In genomic region chr6:35496036-35496850, GRCh38 we compare ENCODE assay signal across 8 cellular contexts. TPM values are rescaled to one million over a fixed set of nuclear protein-coding genes. Genes with fewer than 3 reads are reported as not detected.
DNase-seq lines count a peak whose midpoint lies in the region; ATAC-seq and TF ChIP-seq lines count a peak whose summit lies in the region.

No MANE protein-coding gene starts in this region.

- peaks cover 10 to 13% of the 10 kb centered on the region in 2 donors for H3K4me1 Mint-ChIP-seq in immature natural killer cell
- H3K4me1 Mint-ChIP-seq in stimulated activated naive CD8-positive, alpha-beta T cell treated with anti-CD3 and anti-CD28 coated beads, Interleukin-15, amount 100 ng/mL, for 72 hours = peaks cover 31% of the 10 kb centered on the region

- no peak for TF ChIP-seq CTCF in AG04449 (IDR thresholded peaks at IDR 0.05; ENCODE audit: insufficient read depth, low read length, missing control alignments)

- H3K4me3 Mint-ChIP-seq in immature natural killer cell = peak overlapping the region; percentile 63 to 80 (median 78)
- H3K4me3 Mint-ChIP-seq in stimulated activated naive CD8-positive, alpha-beta T cell treated with anti-CD3 and anti-CD28 coated beads, Interleukin-15, amount 100 ng/mL, for 72 hours = peak overlapping the region; percentile 31 to 66

- H3K9me3 Mint-ChIP-seq in immature natural killer cell = no peaks in the 10 kb centered on the region
- H3K9me3 Mint-ChIP-seq in stimulated activated naive CD8-positive, alpha-beta T cell treated with anti-CD3 and anti-CD28 coated beads, Interleukin-15, amount 100 ng/mL, for 72 hours = no peaks in the 10 kb centered on the region

- H3K4me3 ChIP-seq in AG04449 (ENCODE audit: low read depth, low read length) = peak overlapping the region; percentile 77

- CTCF ChIA-PET in AG04449 (lab: Yijun Ruan, JAX) = interaction anchor here (0.9 to 2.1 kb wide), 5 partner anchors 16 to 56 kb away, joined by 3 to 5 read pairs (median 4); partner anchors contain the start of gene RPL10A

- peak; percentile 53 for ATAC-seq in stimulated activated naive CD8-positive, alpha-beta T cell treated with anti-CD3 and anti-CD28 coated beads, Interleukin-15, amount 100 ng/mL, for 72 hours
- no peak for ATAC-seq in HG03045 (IDR thresholded peaks at IDR 0.05; ENCODE audit: unreplicated experiment)

- H3K36me3 Mint-ChIP-seq in immature natural killer cell = no peaks in the 10 kb centered on the region

- H3K27ac Mint-ChIP-seq in immature natural killer cell = no peak overlapping the region
- H3K27ac Mint-ChIP-seq in stimulated activated naive CD8-positive, alpha-beta T cell treated with anti-CD3 and anti-CD28 coated beads, Interleukin-15, amount 100 ng/mL, for 72 hours = no peak overlapping the region

- DNase-seq in AG04449 (ENCODE audit: low read depth, low spot score) (no peak), HK-2 (ENCODE audit: unreplicated experiment) (peak; percentile 65), astrocyte of the hippocampus (ENCODE audit: low read depth, low spot score) (peak; percentile 69), immature natural killer cell (no peak), NCI-H2029 (lab: John Stamatoyannopoulos, UW) (no peak)
- DNase-seq in stimulated activated naive CD8-positive, alpha-beta T cell treated with anti-CD3 and anti-CD28 coated beads, Interleukin-15, amount 100 ng/mL, for 72 hours = no peak
- DNase-seq in activated CD4-positive, alpha-beta T cell treated with anti-CD3 and anti-CD28 coated beads, Interleukin-2, amount 50 U/mL, for 48 hours = no peak

- peaks cover under 1 to 20% (median 13%) of the 10 kb centered on the region in 3 donors for H3K27me3 Mint-ChIP-seq in immature natural killer cell (ENCODE audit: low read depth in 3 of 3)
- H3K27me3 Mint-ChIP-seq in stimulated activated naive CD8-positive, alpha-beta T cell treated with anti-CD3 and anti-CD28 coated beads, Interleukin-15, amount 100 ng/mL, for 72 hours = peaks cover 30% of the 10 kb centered on the region

- POLR2A ChIA-PET in AG04449 (lab: Yijun Ruan, JAX) = interaction anchor here (0.8 to 3.9 kb wide), 4 partner anchors 23 to 28 kb away, joined by 3 to 22 read pairs (median 9); partner anchors contain the start of gene RPL10A

RNA-seq across cellular contexts. Expression of gene TEAD3, which starts 0.6 kb away (rescaled TPM):
- polyA plus RNA-seq in immature natural killer cell = not detected

RNA-seq across cellular contexts. Expression of gene TULP1, which starts 16.5 kb away (rescaled TPM):
- polyA plus RNA-seq in immature natural killer cell = not detected

RNA-seq across cellular contexts. Expression of gene RPL10A, which starts 28.0 kb away (rescaled TPM):
- polyA plus RNA-seq in immature natural killer cell = 100 to 1,000 TPM; 419 to 805 (median 477) TPM

RNA-seq across cellular contexts. Expression of gene FANCE, which starts 44.1 kb away (rescaled TPM):
- 1 to 10 TPM; 2.2 to 5.4 (median 3.1) TPM for polyA plus RNA-seq in immature natural killer cell

Comparison
In these comparisons a context has a peak if more than half of its experiments do, and no peak if none do; other contexts are left out.
1. DNase-seq: peak in HK-2 (single experiment) and astrocyte of the hippocampus (single experiment); none in AG04449 (single experiment), immature natural killer cell (0 of 3), stimulated activated naive CD8-positive, alpha-beta T cell treated with anti-CD3 and anti-CD28 coated beads, Interleukin-15, amount 100 ng/mL, for 72 hours (0 of 2), activated CD4-positive, alpha-beta T cell treated with anti-CD3 and anti-CD28 coated beads, Interleukin-2, amount 50 U/mL, for 48 hours (0 of 2) and NCI-H2029 (single experiment).